In the genomic region with DNA sequence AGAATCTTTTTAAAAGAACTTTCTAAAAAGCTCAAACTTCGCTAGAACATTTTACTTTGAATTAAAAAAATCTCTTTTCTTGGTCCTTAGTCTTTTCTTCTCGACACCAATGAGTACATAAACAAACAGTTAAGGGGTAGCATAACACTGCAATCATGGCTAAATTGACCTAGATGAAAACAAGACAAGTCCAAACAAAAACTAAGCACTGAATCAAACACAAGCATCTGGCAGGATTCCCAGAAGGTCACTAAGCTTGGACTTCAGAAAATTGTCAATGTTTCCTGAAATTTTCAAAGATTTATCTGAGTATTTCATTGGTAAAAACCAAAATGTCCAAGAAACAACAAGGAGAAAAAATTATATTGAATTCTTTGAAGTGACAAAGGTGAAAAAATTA, we compare ENCODE assay signal across 16 cellular contexts. TPM values are rescaled to one million over a fixed set of nuclear protein-coding genes. Genes with fewer than 3 reads are reported as not detected.
A peak's percentile ranks its signal among the peaks of the same experiment; 100 is the strongest.
DNase-seq lines count a peak whose midpoint lies in the region; ATAC-seq and TF ChIP-seq lines count a peak whose summit lies in the region.
"Had no signal": no experiment of that assay in that cellular context is flagged by ENCODE, and none has a peak within 500 bp of the region (broad histone marks: within the 10 kb centered on the region; RNA-seq: fewer than 3 reads in every experiment).

No MANE protein-coding gene starts in this region.

- ATAC-seq in HG02852 (IDR thresholded peaks at IDR 0.05; ENCODE audit: unreplicated experiment) (no peak), GM21360 (IDR thresholded peaks at IDR 0.05; ENCODE audit: unreplicated experiment) (no peak)
- ATAC-seq: foreskin keratinocyte, mucosa of descending colon had no signal

- no peak for TF ChIP-seq CTCF in GM10248 (IDR thresholded peaks at IDR 0.05; ENCODE audit: control extremely low read depth, extremely low read depth, low read depth, missing control alignments)

- DNase-seq in Ammon's horn (ENCODE audit: low spot score) (peak; percentile 43), NCI-H2081 treated with DMSO at 0.1 percent for 48 hours (lab: John Stamatoyannopoulos, UW) (peak; percentile 36), dermis blood vessel endothelial cell (peak; percentile 68), myocyte (ENCODE audit: low read depth) (peak; percentile 64), GM10248 (ENCODE audit: extremely low spot score) (no peak), NCI-H128 (lab: John Stamatoyannopoulos, UW; ENCODE audit: unreplicated experiment) (no peak)
- DNase-seq: activated CD4-positive, alpha-beta T cell treated with anti-CD3 and anti-CD28 coated beads, Interleukin-2, amount 10 ng/mL, durations not matched to agents 24 days and 14 days; cortex of kidney; DMS 273 treated with DMSO at 0.1 percent for 48 hours; MM.1S; mucosa of descending colon; ovary; testis had no signal

- CTCF ChIA-PET in GM10248 (lab: Yijun Ruan, JAX), result no interaction called here

- POLR2A ChIA-PET in GM10248 (lab: Yijun Ruan, JAX), result no interaction called here

RNA-seq across cellular contexts. Expression of gene COL21A1, which starts 5.0 kb away (rescaled TPM):
- 0.05 and 0.34 TPM in 2 replicates for total RNA-seq in dermis blood vessel endothelial cell
- 3.3 and 35.3 TPM in 2 replicates for total RNA-seq in myocyte
- polyA plus RNA-seq in myocyte (2012), result 2.8 TPM
- total RNA-seq: activated CD4-positive, alpha-beta T cell treated with anti-CD3 and anti-CD28 coated beads, Interleukin-2, amount 10 ng/mL, durations not matched to agents 24 days and 14 days had no signal

Comparison
In these comparisons a context has a peak if more than half of its experiments do, and no peak if none do; other contexts are left out.
1. DNase-seq: peak in Ammon's horn (single experiment), NCI-H2081 treated with DMSO at 0.1 percent for 48 hours (single experiment), dermis blood vessel endothelial cell (single experiment) and myocyte (single experiment); none in GM10248 (single experiment) and NCI-H128 (single experiment).